20 cellular contexts compared by ENCODE assay signal in the genomic region with DNA sequence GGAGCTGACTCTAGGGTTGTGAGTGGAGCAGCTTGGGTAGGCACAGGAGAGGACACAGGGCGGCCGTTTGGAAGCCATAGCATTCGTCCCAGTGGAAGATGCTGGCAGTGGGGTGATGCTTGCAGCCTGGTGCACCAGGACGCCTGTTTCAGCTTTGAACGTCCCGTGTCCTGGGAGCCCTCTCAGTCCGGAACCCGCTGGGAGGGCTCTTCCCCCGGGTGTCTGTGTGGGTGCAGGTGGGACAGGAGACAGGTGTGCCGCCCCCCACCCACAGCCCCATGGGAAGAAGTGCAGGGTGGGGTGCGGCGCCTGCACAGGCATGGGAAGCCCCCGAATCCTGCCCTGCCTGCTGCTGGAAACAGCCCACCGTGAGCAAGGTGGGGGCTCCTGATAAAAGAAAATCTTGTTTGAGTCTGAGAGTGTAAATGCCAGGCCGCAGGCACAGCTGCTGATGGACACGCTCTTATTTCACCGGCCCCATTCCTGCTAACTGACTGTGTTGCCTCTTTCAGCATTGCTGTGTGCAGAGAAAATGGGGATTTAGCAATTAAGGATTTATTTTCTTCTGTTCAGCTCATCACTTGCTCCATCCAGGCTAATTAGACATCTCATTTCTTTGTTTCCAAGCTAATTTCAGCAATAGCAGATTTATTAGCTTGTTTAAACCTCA. TPM values are rescaled to one million over a fixed set of nuclear protein-coding genes. Genes with fewer than 3 reads are reported as not detected.
DNase-seq lines count a peak whose midpoint lies in the region; ATAC-seq, FAIRE-seq and TF ChIP-seq lines count a peak whose summit lies in the region.
"Had no signal": no experiment of that assay in that cellular context is flagged by ENCODE, and none has a peak within 500 bp of the region (broad histone marks: within the 10 kb centered on the region; RNA-seq: fewer than 3 reads in every experiment).

No MANE protein-coding gene starts in this region.

- H3K9me2 ChIP-seq in GM23248 (ENCODE audit: insufficient read depth): no peaks in the 10 kb centered on the region

- TF ChIP-seq EP300 in HepG2 (IDR thresholded peaks at IDR 0.05; ENCODE audit: low read depth in 2 of 2, low read length in 2 of 2) (no peak), HepG2 (CRISPR knock-in tag; IDR thresholded peaks at IDR 0.05; ENCODE audit: borderline replicate concordance) (no peak)

- ATAC-seq in HepG2 (no peak), gastrocnemius medialis (peak; percentile 60 to 72), GM21367 (IDR thresholded peaks at IDR 0.05; ENCODE audit: unreplicated experiment) (no peak)
- ATAC-seq: right lobe of liver had no signal

- H2AFZ ChIP-seq in GM23248 (peak overlapping the region; percentile 87), HepG2 (ENCODE audit: low read length) (no peak overlapping the region)

- H3K36me3 ChIP-seq in GM23248 (ENCODE audit: low read depth) (no peaks in the 10 kb centered on the region), HepG2 (replicated peaks in 1 of 2; ENCODE audit: control insufficient read depth in 1 of 2, insufficient read depth in 2 of 2, low read length in 2 of 2) (no peaks in the 10 kb centered on the region), gastrocnemius medialis (no peaks in the 10 kb centered on the region)
- H3K36me3 ChIP-seq: heart left ventricle, right lobe of liver had no signal

- H3K27me3 ChIP-seq in GM23248 (replicated peaks; ENCODE audit: insufficient read depth) (peaks cover 5% of the 10 kb centered on the region; the same call in 1 of the 2 replicates), HepG2 (ENCODE audit: control insufficient read depth in 1 of 2, insufficient read depth in 2 of 2, low read length in 2 of 2) (peaks cover 7 to 48% of the 10 kb centered on the region in 2 experiments; a peak in 4 of 5 replicates), gastrocnemius medialis (no peaks in the 10 kb centered on the region)
- H3K27me3 ChIP-seq: right lobe of liver had no signal

- no peak for DNase-seq in GM23248
- DNase-seq in HepG2 (ENCODE audit: low spot score): no peak
- DNase-seq in gastrocnemius medialis: no peak
- no peak for DNase-seq in stimulated activated naive CD4-positive, alpha-beta T cell (lab: John Stamatoyannopoulos, UW)
- DNase-seq in NCI-H187 (lab: John Stamatoyannopoulos, UW): no peak
- DNase-seq: activated B cell treated with CpG ODN at 0.5 μM for 24 hours; activated CD4-positive, alpha-beta memory T cell treated with anti-CD3 and anti-CD28 coated beads for 36 hours; activated gamma-delta T cell; HFFc6; KBM-7; MV-4-11; NCI-H1694 treated with DMSO at 0.1 percent for 48 hours; NCI-H748 treated with DMSO at 0.1 percent for 48 hours; T-helper 9 cell had no signal

- peak overlapping the region; percentile 23 to 96 (median 58) for H3K27ac Mint-ChIP-seq in brain
- H3K27ac Mint-ChIP-seq: activated B cell treated with CpG ODN at 0.5 μM for 24 hours; activated CD4-positive, alpha-beta memory T cell treated with anti-CD3 and anti-CD28 coated beads for 36 hours; HFFc6 had no signal

- peaks cover 14% of the 10 kb centered on the region for H3K27me3 Mint-ChIP-seq in brain

- intact Hi-C loops in HepG2 (cut with micrococcal nuclease; ENCODE audit: unreplicated experiment): no loop called here
- intact Hi-C loops in gastrocnemius medialis (cut with DNase I; ENCODE audit: low total_unique reads): no loop called here

- in situ Hi-C loops in GM23248 (cut with MboI) (loop anchor here (25.0 kb wide), 1 partner anchor 244 kb away; no protein-coding TSS in a partner anchor), HepG2 (cut with HindIII; ENCODE audit: extremely low pct_ligation_motif_present, low pct_unique_long_range_greater_than_20kb) (no loop called here), gastrocnemius medialis (cut with MboI; ENCODE audit: low sequenced_read_pairs in 4 of 4) (no loop called here)

- no TSS peak for BruUV-seq in HepG2 (replicated peaks; lab: Mats Ljungman, UMichigan)

- no peak for TF ChIP-seq RAD21 in HepG2 (CRISPR knock-in tag; IDR thresholded peaks at IDR 0.05)

- TF ChIP-seq CTCF in brain (conservative IDR thresholded peaks at IDR 0.05) (no peak), HepG2 (CRISPR knock-in tag; IDR thresholded peaks at IDR 0.05) (no peak), gastrocnemius medialis (IDR thresholded peaks at IDR 0.05 in 4 of 5, conservative IDR thresholded peaks at IDR 0.05 in 1 of 5) (no peak)

- H3K4me2 ChIP-seq in GM23248 (ENCODE audit: unreplicated experiment) (peak overlapping the region; percentile 53), HepG2 (ENCODE audit: low read depth, low read length) (no peak overlapping the region)

- WGBS in GM23248 (ENCODE audit: low coverage in 1 of 2, low lambda C conversion rate in 2 of 2, missing lambda C conversion rate in 2 of 2), 2 experiments: 66 to 71% methylated on average over 17 of the region's 17 CpGs
- WGBS in HepG2 (ENCODE audit: low lambda C conversion rate): 26% methylated on average over 8 of the region's 17 CpGs

- no peak for FAIRE-seq in HepG2 (lab: Jason Lieb, UNC)
- FAIRE-seq: GM12892 had no signal

- H3K4me1 ChIP-seq in GM23248 (ENCODE audit: insufficient read depth): 0 out of 2 replicates have a peak, but pooled peaks cover 2% of the 10 kb centered on the region
- H3K4me1 ChIP-seq in HepG2 (ENCODE audit: insufficient read depth, low read length): no peaks in the 10 kb centered on the region
- peaks cover 0 to 4% of the 10 kb centered on the region in 2 donors for H3K4me1 ChIP-seq in gastrocnemius medialis
- H3K4me1 ChIP-seq: heart left ventricle, right lobe of liver had no signal

- TF ChIP-seq POLR2A in HepG2 (IDR thresholded peaks at IDR 0.05; ENCODE audit: insufficient read depth in 1 of 2, low read depth in 2 of 2, low read length in 2 of 2): no peak
- no peak for TF ChIP-seq POLR2A in gastrocnemius medialis (IDR thresholded peaks at IDR 0.05)

- H3K27ac ChIP-seq in GM23248 (no peak overlapping the region), HepG2 (ENCODE audit: extremely low read length, insufficient read depth, low read length) (no peak overlapping the region), gastrocnemius medialis (no peak overlapping the region)
- H3K27ac ChIP-seq: heart left ventricle, right lobe of liver had no signal

- H4K20me1 ChIP-seq in GM23248 (ENCODE audit: insufficient read depth) (no peaks in the 10 kb centered on the region), HepG2 (ENCODE audit: insufficient read depth, low read length) (no peaks in the 10 kb centered on the region)

- peak overlapping the region; percentile 52 for H3K4me3 ChIP-seq in GM23248
- no peak overlapping the region for H3K4me3 ChIP-seq in HepG2 (replicated peaks in 1 of 3; ENCODE audit: insufficient read depth in 1 of 3, low read depth in 2 of 3, low read length in 3 of 3)
- peak overlapping the region in 1 of 4 donors; percentile 25 for H3K4me3 ChIP-seq in gastrocnemius medialis
- H3K4me3 ChIP-seq: heart left ventricle, right lobe of liver had no signal

- no peaks in the 10 kb centered on the region for H3F3A ChIP-seq in GM23248 (ENCODE audit: insufficient read depth)

- POLR2A ChIA-PET in HepG2 (lab: Yijun Ruan, JAX): no interaction called here

- H3K9me3 ChIP-seq in GM23248 (ENCODE audit: low read depth) (no peaks in the 10 kb centered on the region), HepG2 (ENCODE audit: low read length) (no peaks in the 10 kb centered on the region), gastrocnemius medialis (no peaks in the 10 kb centered on the region)
- H3K9me3 ChIP-seq: right lobe of liver had no signal

- H3K9me3 Mint-ChIP-seq in brain: peaks cover 3 to 23% (median 10%) of the 10 kb centered on the region in 5 experiments
- H3K9me3 Mint-ChIP-seq: HFFc6 had no signal

- H3K79me2 ChIP-seq in GM23248 (ENCODE audit: insufficient read depth): no peaks in the 10 kb centered on the region
- H3K79me2 ChIP-seq in HepG2 (ENCODE audit: insufficient read depth, low read length): no peaks in the 10 kb centered on the region

- peaks cover 26% of the 10 kb centered on the region for H3K36me3 Mint-ChIP-seq in brain
- H3K36me3 Mint-ChIP-seq: activated CD4-positive, alpha-beta memory T cell treated with anti-CD3 and anti-CD28 coated beads for 36 hours had no signal

- H3K4me1 Mint-ChIP-seq in brain: peaks cover 42% of the 10 kb centered on the region
- H3K4me1 Mint-ChIP-seq: activated B cell treated with CpG ODN at 0.5 μM for 24 hours had no signal

- CTCF ChIA-PET in HepG2 (lab: Yijun Ruan, JAX; ENCODE audit: low intra/inter-chr PET ratio, low total read pairs): no interaction called here

- no peak overlapping the region for H3K9ac ChIP-seq in GM23248
- H3K9ac ChIP-seq in HepG2 (ENCODE audit: insufficient read depth, low read depth, low read length): no peak overlapping the region

- peak overlapping the region in 1 of 5 experiments; percentile 36 for H3K4me3 Mint-ChIP-seq in brain
- H3K4me3 Mint-ChIP-seq: activated B cell treated with CpG ODN at 0.5 μM for 24 hours; activated CD4-positive, alpha-beta memory T cell treated with anti-CD3 and anti-CD28 coated beads for 36 hours; HFFc6 had no signal

RNA-seq across cellular contexts. Expression of a gene that starts 55.0 kb away (rescaled TPM):
- total RNA-seq in GM23248 (2014; rRNA removed; shearing (Covaris generic)): 1.8 and 2.1 TPM in 2 replicates
- polyA plus RNA-seq in GM23248 (2016; fragmentation: Nextera tagmentation; extraction: Ambion mirVana) (2.1 and 2.5 TPM in 2 replicates), brain (ENCODE audit: insufficient read depth, low read depth, low replicate concordance) (116 TPM), HepG2 (2011; rRNA removed) (1.2 and 2.1 TPM in 2 replicates)
- total RNA-seq in HepG2 (2016; rRNA removed; fragmentation: Illumina TruSeq; extraction: Trizol) (0.38 and 0.84 TPM in 2 replicates), gastrocnemius medialis (1 to 10 TPM in 1 of 4 donors, under 1 TPM in 3; 0.29 to 1.3 (median 0.46) TPM)
- 0.30 and 0.53 TPM in 2 replicates for total RNA-seq in HepG2 (2016; cell fraction: cytosol; rRNA removed; fragmentation: Illumina TruSeq; extraction: Trizol; ENCODE audit: low read depth)
- total RNA-seq in HepG2 (2016; cell fraction: insoluble cytoplasmic fraction; rRNA removed; fragmentation: Illumina TruSeq; extraction: Trizol): 0.28 and 0.67 TPM in 2 replicates
- 0.65 and 0.72 TPM in 2 replicates for total RNA-seq in HepG2 (2016; cell fraction: membrane; rRNA removed; fragmentation: Illumina TruSeq; extraction: Trizol)
- 0.25 and 0.85 TPM in 2 replicates for total RNA-seq in HepG2 (2016; cell fraction: nucleus; rRNA removed; fragmentation: Illumina TruSeq; extraction: Trizol)
- polyA plus RNA-seq in HepG2 (2011; cell fraction: cytosol; rRNA removed): 0.87 and 0.98 TPM in 2 replicates
- polyA plus RNA-seq in HepG2 (2011; cell fraction: nucleus; rRNA removed): 6.5 and 9.7 TPM in 2 replicates
- polyA plus RNA-seq in HepG2 (2012): 0.76 and 1.7 TPM in 2 replicates
- polyA plus RNA-seq in HepG2 (2016; cell fraction: cytosol; fragmentation: Illumina TruSeq; extraction: Trizol; ENCODE audit: low read depth): 0.43 and 0.57 TPM in 2 replicates
- polyA plus RNA-seq in HepG2 (2016; cell fraction: insoluble cytoplasmic fraction; fragmentation: Illumina TruSeq; extraction: Trizol; ENCODE audit: low read depth): 0.42 and 0.70 TPM in 2 replicates
- 0.53 and 0.62 TPM in 2 replicates for polyA plus RNA-seq in HepG2 (2016; cell fraction: membrane; fragmentation: Illumina TruSeq; extraction: Trizol; ENCODE audit: low read depth)
- polyA plus RNA-seq in HepG2 (2016; cell fraction: nucleus; fragmentation: Illumina TruSeq; extraction: Trizol; ENCODE audit: insufficient read depth, low read depth): 1.1 and 1.7 TPM in 2 replicates
- 0.07 and 2.3 TPM in 2 replicates for polyA minus RNA-seq in HepG2 (2011; rRNA and poly(A)+ RNA removed; ENCODE audit: low replicate concordance)
- 1.1 and 1.6 TPM in 2 replicates for polyA minus RNA-seq in HepG2 (2011; cell fraction: cytosol; rRNA and poly(A)+ RNA removed)
- polyA minus RNA-seq in HepG2 (2011; cell fraction: nucleus; rRNA and poly(A)+ RNA removed): 1.2 TPM in 2 replicates
- total RNA-seq: HT-29 had no signal

Comparison
In these comparisons a context has a peak if more than half of its experiments do, and no peak if none do; other contexts are left out.
1. ATAC-seq: peak in gastrocnemius medialis (2 of 2); none in HepG2 (single experiment) and GM21367 (single experiment).